In the genomic region with DNA sequence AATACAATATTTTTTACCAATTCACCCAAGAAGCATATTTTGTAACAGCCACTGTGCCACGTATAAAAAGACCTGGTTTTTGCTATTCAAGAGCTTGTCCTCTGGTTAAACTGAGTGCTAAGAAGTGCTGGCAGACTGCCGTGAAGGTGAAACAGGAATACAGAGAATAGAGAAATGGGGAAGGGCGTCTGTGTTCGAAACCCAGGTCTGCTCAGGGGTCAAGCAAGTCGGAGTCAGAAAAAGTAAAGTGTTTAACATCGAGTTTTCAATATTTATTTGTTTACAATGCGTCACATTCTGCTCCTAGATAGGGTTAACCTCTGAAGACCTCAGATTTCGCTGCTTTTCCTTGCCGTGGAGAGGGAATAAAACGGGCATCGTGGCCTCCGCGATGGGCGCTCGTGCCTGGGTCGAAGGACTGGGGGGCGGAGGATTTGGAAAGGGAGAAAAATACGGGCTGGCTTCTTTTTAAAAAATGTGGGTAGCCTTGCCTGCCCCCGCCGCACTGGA, we compare ENCODE assay signal across 9 cellular contexts. TPM values are rescaled to one million over a fixed set of nuclear protein-coding genes. Genes with fewer than 3 reads are reported as not detected.
DNase-seq lines count a peak whose midpoint lies in the region; ATAC-seq and TF ChIP-seq lines count a peak whose summit lies in the region.
"Had no signal": no experiment of that assay in that cellular context is flagged by ENCODE, and none has a peak within 500 bp of the region (broad histone marks: within the 10 kb centered on the region; RNA-seq: fewer than 3 reads in every experiment).

No MANE protein-coding gene starts in this region.

- H3K27ac Mint-ChIP-seq in CD4-positive, alpha-beta memory T cell, result no peak overlapping the region

- no peak for TF ChIP-seq POLR2A in ovary (IDR thresholded peaks at IDR 0.05)

- peaks cover 0 to 2% of the 10 kb centered on the region in 2 donors for H3K36me3 Mint-ChIP-seq in CD4-positive, alpha-beta memory T cell

- H3K27ac ChIP-seq in CD4-positive, alpha-beta memory T cell (ENCODE audit: low read depth, low read length), result no peak overlapping the region
- no peak overlapping the region for H3K27ac ChIP-seq in effector memory CD4-positive, alpha-beta T cell (ENCODE audit: insufficient read depth, low read length, poor library complexity, severe bottlenecking)
- H3K27ac ChIP-seq in ovary, result no peak overlapping the region
- H3K27ac ChIP-seq: HL-60 had no signal

- ATAC-seq in GM21360 (IDR thresholded peaks at IDR 0.05; ENCODE audit: unreplicated experiment) (no peak), HG02840 (IDR thresholded peaks at IDR 0.05; ENCODE audit: low FRiP score, unreplicated experiment) (no peak)

- no peak for TF ChIP-seq CTCF in ovary (IDR thresholded peaks at IDR 0.05)
- TF ChIP-seq CTCF in BE2C (IDR thresholded peaks at IDR 0.05; ENCODE audit: low read depth, low read length), result no peak

- peaks cover 14 to 29% of the 10 kb centered on the region in 2 donors for H3K27me3 Mint-ChIP-seq in CD4-positive, alpha-beta memory T cell

- H3K9me3 Mint-ChIP-seq in CD4-positive, alpha-beta memory T cell, result peaks cover 0 to 7% (median 3%) of the 10 kb centered on the region in 8 donors

- no peaks in the 10 kb centered on the region for H3K36me3 ChIP-seq in CD4-positive, alpha-beta memory T cell (ENCODE audit: insufficient read depth, low read length)
- H3K36me3 ChIP-seq in effector memory CD4-positive, alpha-beta T cell (ENCODE audit: control insufficient read depth, insufficient read depth, low read length), result no peaks in the 10 kb centered on the region
- H3K36me3 ChIP-seq in ovary (no peaks in the 10 kb centered on the region), BE2C (no peaks in the 10 kb centered on the region)

- WGBS in ovary, 3 donors, result 8 to 12% (median 9%) methylated on average over 20 of the region's 20 CpGs

- CTCF ChIA-PET in CD4-positive, alpha-beta memory T cell (lab: Charles Lee; ENCODE audit: partially characterized antibody), result no interaction called here

- H3K4me3 ChIP-seq in CD4-positive, alpha-beta memory T cell (ENCODE audit: low read length in 2 of 2), result peak overlapping the region in 1 of 2 donors; percentile 9
- H3K4me3 ChIP-seq in effector memory CD4-positive, alpha-beta T cell (ENCODE audit: insufficient read depth, low read depth, low read length, poor library complexity, severe bottlenecking), result peak overlapping the region; percentile 45
- H3K4me3 ChIP-seq in ovary (peak overlapping the region; percentile 38), BE2C (ENCODE audit: low read depth, low read length) (no peak overlapping the region)

- no peaks in the 10 kb centered on the region for H3K9me3 ChIP-seq in CD4-positive, alpha-beta memory T cell (ENCODE audit: control insufficient read depth in 1 of 2, low read length in 2 of 2)
- H3K9me3 ChIP-seq in effector memory CD4-positive, alpha-beta T cell (ENCODE audit: control insufficient read depth, low read length), result no peaks in the 10 kb centered on the region
- H3K9me3 ChIP-seq in ovary (no peaks in the 10 kb centered on the region), BE2C (no peaks in the 10 kb centered on the region)

- intact Hi-C loops in CD4-positive, alpha-beta memory T cell (cut with micrococcal nuclease), result no loop called here
- intact Hi-C loops in ovary (cut with DNase I), result no loop called here

- H3K4me3 Mint-ChIP-seq in CD4-positive, alpha-beta memory T cell, result peak overlapping the region; percentile 63 to 90 (median 80)

- TF ChIP-seq EP300 in ovary (IDR thresholded peaks at IDR 0.05), result no peak

- peaks cover 15 to 43% (median 19%) of the 10 kb centered on the region in 4 donors for H3K4me1 Mint-ChIP-seq in CD4-positive, alpha-beta memory T cell

- peaks cover 6% of the 10 kb centered on the region for H3K27me3 ChIP-seq in CD4-positive, alpha-beta memory T cell (ENCODE audit: insufficient read depth, low read length)
- H3K27me3 ChIP-seq in effector memory CD4-positive, alpha-beta T cell (replicated peaks; ENCODE audit: control insufficient read depth, insufficient read depth, low read length, poor library complexity, severe bottlenecking), result peaks cover 19% of the 10 kb centered on the region
- H3K27me3 ChIP-seq in ovary (no peaks in the 10 kb centered on the region), BE2C (peaks cover 38% of the 10 kb centered on the region)

- H3K4me1 ChIP-seq in CD4-positive, alpha-beta memory T cell (ENCODE audit: insufficient read depth, low read length), result peaks cover 15% of the 10 kb centered on the region
- H3K4me1 ChIP-seq in effector memory CD4-positive, alpha-beta T cell (ENCODE audit: control insufficient read depth, insufficient read depth, low read length, poor library complexity, severe bottlenecking), result no peaks in the 10 kb centered on the region
- H3K4me1 ChIP-seq in ovary (ENCODE audit: insufficient read depth) (peaks cover 4% of the 10 kb centered on the region), BE2C (no peaks in the 10 kb centered on the region)

- DNase-seq in CD4-positive, alpha-beta memory T cell, result no peak
- DNase-seq in NCI-H1105 (lab: John Stamatoyannopoulos, UW) (peak; percentile 8), ovary (no peak), BE2C (no peak)
- no peak for DNase-seq in effector memory CD4-positive, alpha-beta T cell
- DNase-seq in stimulated activated CD4-positive, alpha-beta T cell treated with anti-CD3 and anti-CD28 coated beads, Interleukin-2, amount 100 ng/mL, for 48 hours, result no peak

- POLR2A ChIA-PET in CD4-positive, alpha-beta memory T cell (lab: Charles Lee; ENCODE audit: partially characterized antibody), result no interaction called here

RNA-seq across cellular contexts. Expression of gene SNTG2, which starts 1.2 kb away (rescaled TPM):
- 1 to 10 TPM in 1 of 2 experiments, under 1 TPM in 1; 0.96 to 1.3 TPM for total RNA-seq in CD4-positive, alpha-beta memory T cell
- polyA plus RNA-seq in CD4-positive, alpha-beta memory T cell, result under 1 TPM in 1 of 2 donors, not detected in 1; 0.55 TPM
- total RNA-seq in ovary, result 1 to 10 TPM in 4 of 7 donors, under 1 TPM in 2, not detected in 1; 0.73 to 5.7 (median 1.8) TPM
- under 1 TPM; 0.17 to 0.97 TPM for polyA plus RNA-seq in ovary
- not detected for polyA plus RNA-seq in BE2C (2012; ENCODE audit: insufficient read depth, insufficient read length, low read depth)
